ENCODE assay signal across 24 cellular contexts in genomic region chr2:142325870-142326269, GRCh38.
A peak's percentile ranks its signal among the peaks of the same experiment; 100 is the strongest.
DNase-seq lines count a peak whose midpoint lies in the region; ATAC-seq, FAIRE-seq and TF ChIP-seq lines count a peak whose summit lies in the region.
"Had no signal": no experiment of that assay in that cellular context is flagged by ENCODE, and none has a peak within 500 bp of the region (broad histone marks: within the 10 kb centered on the region; RNA-seq: fewer than 3 reads in every experiment).

No MANE protein-coding gene starts in this region.

- TF ChIP-seq CTCF in D721Med (IDR thresholded peaks at IDR 0.05; ENCODE audit: insufficient read depth, missing control alignments) (no peak), WERI-Rb-1 (IDR thresholded peaks at IDR 0.05; ENCODE audit: low read depth, low read length) (no peak), foreskin keratinocyte (conservative IDR thresholded peaks at IDR 0.05) (no peak)

- ATAC-seq in foreskin keratinocyte (no peak), HG03342 (IDR thresholded peaks at IDR 0.05; ENCODE audit: unreplicated experiment) (no peak)
- ATAC-seq: HCT116, HepG2, PC-3, SK-N-SH treated with all-trans-retinoic acid at 6 μM for 48 hours, T-helper 17 cell had no signal

- no peaks in the 10 kb centered on the region for H3K9me3 ChIP-seq in WERI-Rb-1 (ENCODE audit: severe bottlenecking)
- H3K9me3 ChIP-seq: SJCRH30 had no signal

- no peaks in the 10 kb centered on the region for H3K36me3 ChIP-seq in WERI-Rb-1
- H3K36me3 ChIP-seq: SJCRH30 had no signal

- H3K27me3 ChIP-seq in WERI-Rb-1 (ENCODE audit: insufficient read depth, low read depth, severe bottlenecking), result no peaks in the 10 kb centered on the region
- no peaks in the 10 kb centered on the region for H3K27me3 ChIP-seq in foreskin keratinocyte
- H3K27me3 ChIP-seq: SJCRH30 had no signal

- DNase-seq in D341Med (ENCODE audit: low spot score) (peak; percentile 17), D721Med (ENCODE audit: insufficient read length, low spot score) (no peak), NCI-H446 treated with DMSO at 0.1 percent for 48 hours (lab: John Stamatoyannopoulos, UW) (peak; percentile 30), WERI-Rb-1 (peak; percentile 33), GDM1 (lab: John Stamatoyannopoulos, UW) (no peak), foreskin keratinocyte (no peak)
- DNase-seq: CD8-positive, alpha-beta memory T cell; DMS53; Karpas-422; NCI-H1092 treated with DMSO at 0.1 percent for 48 hours; NCI-H1694; NCI-H2029 treated with DMSO at 0.1 percent for 48 hours; NCI-H526 treated with DMSO at 0.1 percent for 48 hours; NK-92 treated with Interleukin-12 subunit alpha and Interleukin-12 subunit beta, amount 100 ng/mL, for 24 hours; PC-3; T-helper 17 cell; T1000 had no signal

- H3K4me1 ChIP-seq in foreskin keratinocyte, result no peaks in the 10 kb centered on the region
- H3K4me1 ChIP-seq: SJCRH30 had no signal

- H3K27ac ChIP-seq in WERI-Rb-1 (no peak overlapping the region), foreskin keratinocyte (no peak overlapping the region)
- H3K27ac ChIP-seq: SJCRH30 had no signal

- FAIRE-seq in D721Med (lab: Jason Lieb, UNC), result peak; percentile 69
- FAIRE-seq: GM12891, H1, HepG2 had no signal

- H3K4me3 ChIP-seq in WERI-Rb-1 (ENCODE audit: low read depth, low read length), result no peak overlapping the region
- H3K4me3 ChIP-seq: SJCRH30 had no signal

Comparison
In these comparisons a context has a peak if more than half of its experiments do, and no peak if none do; other contexts are left out.
1. DNase-seq: peak in D341Med (single experiment), NCI-H446 treated with DMSO at 0.1 percent for 48 hours (single experiment) and WERI-Rb-1 (single experiment); none in D721Med (single experiment), GDM1 (single experiment) and foreskin keratinocyte (0 of 2).